Comparison of ENCODE assay signal across 17 cellular contexts in the genomic region with DNA sequence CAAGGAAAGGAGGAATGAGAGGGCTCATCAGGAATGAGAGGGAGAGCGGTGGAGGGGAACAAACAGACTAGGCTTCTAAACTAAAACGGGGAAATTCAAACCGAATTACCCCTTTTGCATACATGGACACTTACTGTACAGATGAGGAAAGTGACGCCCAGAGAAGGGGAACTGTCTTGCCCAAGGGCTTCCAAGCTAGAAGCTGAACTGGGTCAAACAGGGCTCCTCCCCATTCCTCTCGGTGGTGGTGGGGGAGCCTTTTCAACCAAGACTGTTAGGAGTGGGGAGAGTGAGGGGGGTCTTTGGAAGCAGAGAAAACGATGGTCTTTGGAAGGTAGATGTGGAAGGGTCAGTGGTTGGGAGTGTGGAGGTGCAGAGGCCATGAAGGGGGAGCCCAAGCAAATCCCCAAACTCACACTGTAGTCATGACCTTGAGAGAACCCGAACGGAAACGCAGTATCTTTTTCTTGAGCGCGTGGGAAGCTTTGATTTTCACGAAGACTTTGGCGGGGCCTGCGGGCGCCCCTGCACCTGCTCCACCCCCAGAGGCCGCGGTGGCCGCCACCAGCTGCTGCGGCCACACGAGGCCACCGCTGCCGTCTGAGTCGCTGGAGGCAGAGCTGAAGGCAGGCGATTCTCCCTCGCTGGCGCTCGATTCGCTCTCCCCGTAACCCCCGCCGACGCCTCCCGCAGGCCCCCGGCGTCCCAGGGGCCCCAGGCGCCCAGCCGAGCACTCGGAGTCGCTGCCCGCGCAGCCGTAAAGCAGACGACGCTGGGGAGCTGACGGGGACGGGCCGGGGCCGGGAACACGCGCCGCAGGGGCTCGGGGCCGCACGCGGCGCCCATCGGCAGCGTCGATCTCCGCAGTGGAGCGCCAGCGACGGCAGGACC. TPM values are rescaled to one million over a fixed set of nuclear protein-coding genes. Genes with fewer than 3 reads are reported as not detected.
DNase-seq lines count a peak whose midpoint lies in the region; ATAC-seq and TF ChIP-seq lines count a peak whose summit lies in the region.
"Had no signal": no experiment of that assay in that cellular context is flagged by ENCODE, and none has a peak within 500 bp of the region (broad histone marks: within the 10 kb centered on the region; RNA-seq: fewer than 3 reads in every experiment).

No MANE protein-coding gene starts in this region.

- WGBS in body of pancreas, 2 donors, result 20 to 38% methylated on average over 13 to 63 of the region's 63 CpGs

- CTCF ChIA-PET in CD4-positive, alpha-beta T cell (lab: Charles Lee), result no interaction called here
- CTCF ChIA-PET in OCI-LY7 (lab: Charles Lee; ENCODE audit: unreplicated experiment), result no interaction called here

- no peaks in the 10 kb centered on the region for H3K36me3 ChIP-seq in HUES6 (ENCODE audit: control insufficient read depth, insufficient read depth, low read length)
- H3K36me3 ChIP-seq in body of pancreas (replicated peaks in 1 of 2; ENCODE audit: insufficient read depth in 1 of 2, low read depth in 2 of 2), result no peaks in the 10 kb centered on the region
- no peaks in the 10 kb centered on the region for H3K36me3 ChIP-seq in mucosa of descending colon (ENCODE audit: low read depth)
- H3K36me3 ChIP-seq in OCI-LY7 (ENCODE audit: insufficient read depth, low read length), result no peaks in the 10 kb centered on the region
- H3K36me3 ChIP-seq: pancreas, suprapubic skin had no signal

- H4K20me1 ChIP-seq in OCI-LY7 (ENCODE audit: insufficient read depth, low read length), result no peaks in the 10 kb centered on the region

- H3K4me3 ChIP-seq in HUES6 (ENCODE audit: low read depth, low read length) (peak overlapping the region; percentile 44; the same call in 1 of the 2 replicates), body of pancreas (no peak overlapping the region), mucosa of descending colon (no peak overlapping the region), OCI-LY7 (ENCODE audit: low read depth, low read length, poor library complexity, severe bottlenecking) (no peak overlapping the region)
- H3K4me3 ChIP-seq: pancreas, suprapubic skin had no signal

- no peak overlapping the region for H3K27ac Mint-ChIP-seq in CD4-positive, alpha-beta T cell
- H3K27ac Mint-ChIP-seq in nephron, result peak overlapping the region in 2 of 3 experiments; percentile 44 to 59
- H3K27ac Mint-ChIP-seq: T-helper 2 cell treated with Interferon-gamma antibody and Interleukin-4, amounts not matched to agents 5 μg/mL and 100 μg/mL, for 36 hours had no signal

- POLR2A ChIA-PET in CD4-positive, alpha-beta T cell (lab: Charles Lee), result interaction anchor here (1.0 to 1.1 kb wide), 3 partner anchors 20 to 465 kb away, joined by 3 to 4 read pairs (median 3); partner anchors contain the start of gene ZC3H4
- POLR2A ChIA-PET in OCI-LY7 (lab: Charles Lee), result no interaction called here

- no peak for TF ChIP-seq CTCF in CD4-positive, alpha-beta T cell (IDR thresholded peaks at IDR 0.05)
- TF ChIP-seq CTCF in body of pancreas (IDR thresholded peaks at IDR 0.05), result no peak
- no peak for TF ChIP-seq CTCF in nephron (IDR thresholded peaks at IDR 0.05; ENCODE audit: unreplicated experiment in 3 of 3)
- no peak for TF ChIP-seq CTCF in mucosa of descending colon (IDR thresholded peaks at IDR 0.05)
- TF ChIP-seq CTCF in OCI-LY7 (conservative IDR thresholded peaks at IDR 0.05; ENCODE audit: low read length), result no peak

- no peak for TF ChIP-seq POLR2A in body of pancreas (IDR thresholded peaks at IDR 0.05)

- no TSS peak for BruUV-seq in OCI-LY7 (replicated peaks; lab: Mats Ljungman, UMichigan)

- H3K4me1 Mint-ChIP-seq in CD4-positive, alpha-beta T cell (ENCODE audit: low read depth), result peaks cover 14% of the 10 kb centered on the region
- peaks cover 23% of the 10 kb centered on the region for H3K4me1 Mint-ChIP-seq in nephron

- H3K27me3 Mint-ChIP-seq in CD4-positive, alpha-beta T cell, result peaks cover 54% of the 10 kb centered on the region
- H3K27me3 Mint-ChIP-seq in nephron (ENCODE audit: low read depth), result peaks cover 32% of the 10 kb centered on the region

- H3K27me3 ChIP-seq in CD4-positive, alpha-beta T cell (ENCODE audit: control insufficient read depth, insufficient read depth, low read length), result peaks cover 34% of the 10 kb centered on the region
- H3K27me3 ChIP-seq in HUES6 (ENCODE audit: control insufficient read depth, insufficient read depth, low read length), result peaks cover 57% of the 10 kb centered on the region
- H3K27me3 ChIP-seq in body of pancreas, result peaks cover 0 to 9% of the 10 kb centered on the region in 2 donors

- H3K4me3 Mint-ChIP-seq in CD4-positive, alpha-beta T cell, result peak overlapping the region; percentile 12
- H3K4me3 Mint-ChIP-seq in nephron, result peak overlapping the region in 1 of 3 experiments; percentile 26
- H3K4me3 Mint-ChIP-seq: T-helper 2 cell treated with Interferon-gamma antibody and Interleukin-4, amounts not matched to agents 5 μg/mL and 100 μg/mL, for 36 hours had no signal

- no peak overlapping the region for H3K27ac ChIP-seq in CD4-positive, alpha-beta T cell (ENCODE audit: low read depth, low read length)
- no peak overlapping the region for H3K27ac ChIP-seq in HUES6 (ENCODE audit: low read depth, low read length)
- H3K27ac ChIP-seq in body of pancreas, result no peak overlapping the region
- no peak overlapping the region for H3K27ac ChIP-seq in OCI-LY7 (ENCODE audit: low read depth, low read length, poor library complexity, severe bottlenecking)
- H3K27ac ChIP-seq: HL-60, pancreas, suprapubic skin had no signal

- H3K36me3 Mint-ChIP-seq in CD4-positive, alpha-beta T cell (ENCODE audit: low read depth), result no peaks in the 10 kb centered on the region
- H3K36me3 Mint-ChIP-seq in nephron (ENCODE audit: low read depth), result peaks cover 41% of the 10 kb centered on the region

- ATAC-seq in CD4-positive, alpha-beta T cell (ENCODE audit: poor library complexity), result peak; percentile 52
- ATAC-seq in body of pancreas (peak; percentile 12), mucosa of descending colon (no peak), left colon (no peak)

- no peaks in the 10 kb centered on the region for H3K79me2 ChIP-seq in OCI-LY7 (ENCODE audit: insufficient read depth, low read depth, low read length)

- no peak overlapping the region for H3K9ac ChIP-seq in HUES6 (ENCODE audit: low read length)

- H3K9me3 Mint-ChIP-seq in CD4-positive, alpha-beta T cell, result peaks cover 6% of the 10 kb centered on the region
- peaks cover 13% of the 10 kb centered on the region for H3K9me3 Mint-ChIP-seq in nephron
- H3K9me3 Mint-ChIP-seq: T-helper 2 cell treated with Interferon-gamma antibody and Interleukin-4, amounts not matched to agents 5 μg/mL and 100 μg/mL, for 36 hours had no signal

- intact Hi-C loops in CD4-positive, alpha-beta T cell (cut with DNase I, micrococcal nuclease), result no loop called here
- intact Hi-C loops in body of pancreas (cut with DNase I) (no loop called here), mucosa of descending colon (cut with DNase I, micrococcal nuclease) (no loop called here), OCI-LY7 (cut with micrococcal nuclease; ENCODE audit: unreplicated experiment) (no loop called here), left colon (cut with DNase I, micrococcal nuclease) (no loop called here)

- H3K4me2 ChIP-seq in OCI-LY7 (ENCODE audit: low read length), result no peak overlapping the region

- no peak overlapping the region for H2AFZ ChIP-seq in OCI-LY7 (ENCODE audit: low read length)

- H3K9me2 ChIP-seq in OCI-LY7 (ENCODE audit: insufficient read depth, low read length), result no peaks in the 10 kb centered on the region

- H3K4me1 ChIP-seq in HUES6 (ENCODE audit: control insufficient read depth, insufficient read depth, low read length), result peaks cover 4% of the 10 kb centered on the region; the same call in 1 of the 2 replicates
- peaks cover 5% of the 10 kb centered on the region for H3K4me1 ChIP-seq in body of pancreas
- no peaks in the 10 kb centered on the region for H3K4me1 ChIP-seq in mucosa of descending colon (ENCODE audit: low read depth)
- no peaks in the 10 kb centered on the region for H3K4me1 ChIP-seq in OCI-LY7 (ENCODE audit: insufficient read depth, low read length, poor library complexity, severe bottlenecking)
- H3K4me1 ChIP-seq: pancreas, suprapubic skin had no signal

- DNase-seq in CD4-positive, alpha-beta T cell, result no peak
- DNase-seq in body of pancreas (no peak), mucosa of descending colon (no peak), SW 1271 (lab: John Stamatoyannopoulos, UW) (no peak), OCI-LY7 (ENCODE audit: low spot score) (no peak), left colon (no peak)
- DNase-seq: activated CD8-positive, alpha-beta memory T cell treated with anti-CD3 and anti-CD28 coated beads, Interleukin-2, amount 50 U/mL, for 48 hours; cerebellar nuclear complex; kidney glomerular epithelial cell; NCI-H1092 treated with DMSO at 0.1 percent for 48 hours; pancreas; stimulated activated CD4-positive, alpha-beta T cell treated with anti-CD3 and anti-CD28 coated beads, Interleukin-2, amount 100 ng/mL, for 48 hours had no signal

- H3K9me3 ChIP-seq in CD4-positive, alpha-beta T cell (ENCODE audit: control insufficient read depth, low read length), result peaks cover 5% of the 10 kb centered on the region
- H3K9me3 ChIP-seq in HUES6 (ENCODE audit: control insufficient read depth, insufficient read depth, low read depth, low read length) (no peaks in the 10 kb centered on the region), body of pancreas (no peaks in the 10 kb centered on the region), mucosa of descending colon (no peaks in the 10 kb centered on the region), OCI-LY7 (ENCODE audit: low read length) (no peaks in the 10 kb centered on the region)
- H3K9me3 ChIP-seq: pancreas, suprapubic skin had no signal

RNA-seq across cellular contexts. Expression of gene GNG8, which starts 12.3 kb away (rescaled TPM):
- not detected for total RNA-seq in CD4-positive, alpha-beta T cell
- total RNA-seq in body of pancreas (not detected), mucosa of descending colon (1 to 10 TPM in 1 of 3 donors, not detected in 2; 2.3 TPM), OCI-LY7 (2022) (not detected in 2 replicates), left colon (not detected)
- not detected in 2 replicates for total RNA-seq in OCI-LY7 (2014; rRNA removed; shearing (Covaris generic))
- total RNA-seq: pancreas, suprapubic skin had no signal

RNA-seq across cellular contexts. Expression of gene DACT3, which starts 12.7 kb away (rescaled TPM):
- under 1 TPM; 0.11 TPM for total RNA-seq in CD4-positive, alpha-beta T cell
- total RNA-seq in body of pancreas, result 1 to 10 TPM in 1 of 2 donors, under 1 TPM in 1; 0.99 to 4.4 TPM
- 10 to 100 TPM in 1 of 3 donors, 1 to 10 TPM in 2; 1.9 to 60.9 (median 3.4) TPM for total RNA-seq in mucosa of descending colon
- 0.10 and 0.44 TPM in 2 replicates for total RNA-seq in OCI-LY7 (2014; rRNA removed; shearing (Covaris generic))
- not detected in 2 replicates for total RNA-seq in OCI-LY7 (2022)
- total RNA-seq in left colon, result 1 to 10 TPM; 1.1 to 7.8 TPM

RNA-seq across cellular contexts. Expression of gene PTGIR, which starts 23.4 kb away (rescaled TPM):
- under 1 TPM; 0.87 to 0.96 TPM for total RNA-seq in CD4-positive, alpha-beta T cell
- total RNA-seq in body of pancreas, result 1 to 10 TPM; 5.3 to 9.6 TPM
- total RNA-seq in mucosa of descending colon, result 1 to 10 TPM in 2 of 3 donors, under 1 TPM in 1; 0.49 to 2.4 (median 2.1) TPM
- 0.25 and 0.26 TPM in 2 replicates for total RNA-seq in OCI-LY7 (2014; rRNA removed; shearing (Covaris generic))
- total RNA-seq in OCI-LY7 (2022), result not detected in 2 replicates
- total RNA-seq in left colon, result 1 to 10 TPM in 1 of 2 donors, under 1 TPM in 1; 0.58 to 1.6 TPM

RNA-seq across cellular contexts. Expression of gene CALM3, which starts 47.2 kb away (rescaled TPM):
- total RNA-seq in CD4-positive, alpha-beta T cell, result 100 to 1,000 TPM; 169 to 173 TPM
- total RNA-seq in body of pancreas, result 10 to 100 TPM; 70.5 to 79.6 TPM
- total RNA-seq in mucosa of descending colon, result 100 to 1,000 TPM; 241 to 325 (median 252) TPM
- total RNA-seq in OCI-LY7 (2014; rRNA removed; shearing (Covaris generic)), result 175 and 205 TPM in 2 replicates
- 198 and 246 TPM in 2 replicates for total RNA-seq in OCI-LY7 (2022)
- total RNA-seq in left colon, result 100 to 1,000 TPM; 250 to 278 TPM

Comparison
In these comparisons a context has a peak if more than half of its experiments do, and no peak if none do; other contexts are left out.
1. ATAC-seq: peak in CD4-positive, alpha-beta T cell (single experiment) and body of pancreas (single experiment); none in mucosa of descending colon (single experiment) and left colon (single experiment).